In genomic region chr11:129117595-129118350, GRCh38 we compare ENCODE assay signal across 1 cellular context.
TF ChIP-seq lines count a peak whose summit lies in the region.

No MANE protein-coding gene starts in this region.

TF ChIP-seq in HCT116, 20 proteins besides CTCF, POLR2A, EP300 and RAD21 (continued from another document):
- TF ChIP-seq ZBTB33 (IDR thresholded peaks at IDR 0.05; ENCODE audit: extremely low read depth, insufficient replicate concordance, low read length) (no peak), SP1 (IDR thresholded peaks at IDR 0.05; ENCODE audit: low read depth) (no peak), ZNF274 (IDR thresholded peaks at IDR 0.05; ENCODE audit: low read depth, low read length) (no peak)
TF ChIP-seq in HCT116: peak in this region for 0.
